Comparison of ENCODE assay signal across 10 cellular contexts in the genomic region with DNA sequence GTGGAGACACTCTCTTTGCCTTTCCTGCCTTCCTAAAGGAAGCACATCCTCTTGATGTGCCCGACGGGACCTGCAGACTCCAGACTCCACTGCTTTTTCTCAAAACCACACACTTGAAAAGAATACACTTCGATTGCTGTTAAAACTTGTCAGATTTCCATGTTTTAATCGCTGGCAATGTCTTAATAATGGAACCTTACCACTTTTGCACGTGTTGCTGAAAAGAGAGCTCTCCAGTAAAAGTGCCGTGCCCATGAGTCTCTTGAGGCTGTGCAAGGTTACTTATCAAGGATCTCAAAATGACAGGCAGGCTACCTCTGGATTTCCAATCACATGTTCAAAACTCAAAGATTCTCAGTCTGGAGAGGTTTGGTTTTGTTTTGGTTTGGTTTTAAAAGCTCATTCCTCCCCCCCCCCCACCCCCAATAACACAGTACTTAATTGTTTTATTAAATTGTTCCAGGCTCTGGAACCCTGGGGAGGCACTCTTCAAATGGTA.
DNase-seq lines count a peak whose midpoint lies in the region; ATAC-seq and TF ChIP-seq lines count a peak whose summit lies in the region.
"Had no signal": no experiment of that assay in that cellular context is flagged by ENCODE, and none has a peak within 500 bp of the region (broad histone marks: within the 10 kb centered on the region; RNA-seq: fewer than 3 reads in every experiment).

No MANE protein-coding gene starts in this region.

- H3K36me3 ChIP-seq in RWPE2 (ENCODE audit: low read depth) = no peaks in the 10 kb centered on the region

- ATAC-seq in RWPE2 (ENCODE audit: low read depth) = no peak
- no peak for ATAC-seq in HG02571 (IDR thresholded peaks at IDR 0.05; ENCODE audit: unreplicated experiment)
- ATAC-seq in HG03045 (IDR thresholded peaks at IDR 0.05; ENCODE audit: unreplicated experiment) = no peak

- TF ChIP-seq CTCF in GM12865 (IDR thresholded peaks at IDR 0.05; ENCODE audit: insufficient read depth, low read depth, low read length, missing control alignments) = no peak
- TF ChIP-seq CTCF in RWPE2 (IDR thresholded peaks at IDR 0.05; ENCODE audit: poor library complexity, severe bottlenecking) = no peak
- no peak for TF ChIP-seq CTCF in fibroblast of pulmonary artery (IDR thresholded peaks at IDR 0.05; ENCODE audit: low read length, missing control alignments)
- TF ChIP-seq CTCF in retinal pigment epithelial cell (conservative IDR thresholded peaks at IDR 0.05; ENCODE audit: low read depth, low read length) = no peak

- no peak for DNase-seq in GM12865 (ENCODE audit: low read depth)
- no peak for DNase-seq in RWPE2 (ENCODE audit: low spot score)
- DNase-seq in fibroblast of pulmonary artery (ENCODE audit: low read depth) = no peak
- no peak for DNase-seq in retinal pigment epithelial cell (ENCODE audit: low read depth)
- DNase-seq in anterior cingulate cortex (lab: John Stamatoyannopoulos, UW) = no peak
- no peak for DNase-seq in activated CD8-positive, alpha-beta memory T cell treated with anti-CD3 and anti-CD28 coated beads, Interleukin-2, amount 50 U/mL, for 4 hours
- DNase-seq: HCEC 1CT; stimulated activated naive CD4-positive, alpha-beta T cell treated with Interleukin-2 at 50 U/mL for 16 hours had no signal

- H3K4me3 ChIP-seq in GM12865 (ENCODE audit: low read depth, low read length) (peak overlapping the region; percentile 72), RWPE2 (ENCODE audit: severe bottlenecking) (peak overlapping the region; percentile 21), fibroblast of pulmonary artery (replicated peaks; ENCODE audit: low read depth, low read length) (peak overlapping the region; percentile 55), retinal pigment epithelial cell (ENCODE audit: low read length) (peak overlapping the region; percentile 52)

- no peaks in the 10 kb centered on the region for H3K27me3 ChIP-seq in RWPE2 (ENCODE audit: insufficient read depth, poor library complexity, severe bottlenecking)

- H3K9me3 ChIP-seq in RWPE2 (ENCODE audit: severe bottlenecking) = no peaks in the 10 kb centered on the region

- H3K27ac ChIP-seq in RWPE2 (ENCODE audit: poor library complexity, severe bottlenecking) = peak overlapping the region; percentile 45

- peaks cover 49% of the 10 kb centered on the region for H3K4me1 ChIP-seq in RWPE2 (ENCODE audit: insufficient read depth, poor library complexity, severe bottlenecking)

Comparison
In these comparisons a context has a peak if more than half of its experiments do, and no peak if none do; other contexts are left out.
1. H3K4me3 ChIP-seq: peak in every context shown above with its lines; median percentile 72 in GM12865; 55 in fibroblast of pulmonary artery; 52 in retinal pigment epithelial cell; 21 in RWPE2.